ENCODE assay signal across 18 cellular contexts in genomic region chr19:1523412-1524205, GRCh38. TPM values are rescaled to one million over a fixed set of nuclear protein-coding genes. Genes with fewer than 3 reads are reported as not detected.
A peak's percentile ranks its signal among the peaks of the same experiment; 100 is the strongest.
DNase-seq lines count a peak whose midpoint lies in the region; ATAC-seq, FAIRE-seq and TF ChIP-seq lines count a peak whose summit lies in the region.
"Had no signal": no experiment of that assay in that cellular context is flagged by ENCODE, and none has a peak within 500 bp of the region (broad histone marks: within the 10 kb centered on the region; RNA-seq: fewer than 3 reads in every experiment).

TSS of gene PLK5 (plus strand) at chr19:1524077. CDS start at chr19:1526997, 2,920 bp downstream.

- H3K27ac Mint-ChIP-seq in endodermal cell = no peak within 1 kb of the TSS
- H3K27ac Mint-ChIP-seq in naive thymus-derived CD8-positive, alpha-beta T cell = no peak within 1 kb of the TSS
- H3K27ac Mint-ChIP-seq: activated B cell treated with CpG ODN at 0.5 μM for 24 hours had no signal

- peaks cover 69% of the 10 kb centered on the region for H3K27me3 Mint-ChIP-seq in endodermal cell (ENCODE audit: insufficient read depth)
- peaks cover 19 to 56% (median 32%) of the 10 kb centered on the region in 5 donors for H3K27me3 Mint-ChIP-seq in naive thymus-derived CD8-positive, alpha-beta T cell

- DNase-seq in Right ventricle myocardium superior = no peak
- no peak for DNase-seq in cardiac septum (ENCODE audit: low spot score)
- peak; percentile 73 for DNase-seq in endodermal cell
- DNase-seq in naive thymus-derived CD8-positive, alpha-beta T cell = no peak
- no peak for DNase-seq in uterus
- DNase-seq in NCI-H526 treated with DMSO at 0.1 percent for 48 hours (lab: John Stamatoyannopoulos, UW) = no peak
- DNase-seq in kidney = no peak
- DNase-seq in dedifferentiated amniotic fluid mesenchymal stem cell (ENCODE audit: extremely low spot score) = no peak
- DNase-seq: activated B cell treated with CpG ODN at 0.5 μM for 24 hours; activated CD8-positive, alpha-beta memory T cell treated with anti-CD3 and anti-CD28 coated beads, Interleukin-2, amount 50 U/mL, for 48 hours; DMS79; HCEC 1CT; mucosa of descending colon; NCI-H146; transverse colon had no signal

- POLR2A ChIA-PET in naive thymus-derived CD8-positive, alpha-beta T cell (lab: Charles Lee) = interaction anchor here (0.5 to 0.6 kb wide), 2 partner anchors 11 to 240 kb away, joined by 3 to 4 read pairs; no protein-coding TSS in a partner anchor

- WGBS in endodermal cell (ENCODE audit: insufficient coverage in 1 of 2, insufficient read length in 1 of 2), 2 experiments = 13 to 25% methylated on average over 18 to 79 of the region's 79 CpGs

- peaks cover 3% of the 10 kb centered on the region for H3K4me1 Mint-ChIP-seq in endodermal cell
- peaks cover 6 to 11% (median 9%) of the 10 kb centered on the region in 4 donors for H3K4me1 Mint-ChIP-seq in naive thymus-derived CD8-positive, alpha-beta T cell

- H3K27ac ChIP-seq in endodermal cell (ENCODE audit: low read depth, low read length) (no peak within 1 kb of the TSS), uterus (no peak within 1 kb of the TSS), kidney (ENCODE audit: low read depth in 2 of 2, low read length in 2 of 2) (no peak within 1 kb of the TSS)
- H3K27ac ChIP-seq: transverse colon had no signal

- H3K36me3 ChIP-seq in endodermal cell (ENCODE audit: control insufficient read depth, insufficient read depth, low read length) (no peaks in the 10 kb centered on the region), uterus (no peaks in the 10 kb centered on the region), kidney (ENCODE audit: control insufficient read depth in 1 of 2, insufficient read depth in 2 of 2, low read length in 2 of 2) (no peaks in the 10 kb centered on the region)
- H3K36me3 ChIP-seq: transverse colon had no signal

- peak; percentile 21 for ATAC-seq in Right ventricle myocardium superior (ENCODE audit: poor library complexity)
- ATAC-seq in naive thymus-derived CD8-positive, alpha-beta T cell = peak in 1 of 2 donors; percentile 23
- ATAC-seq: mucosa of descending colon had no signal

- intact Hi-C loops in Right ventricle myocardium superior (cut with DNase I) (no loop called here), cardiac septum (cut with DNase I) (no loop called here), uterus (cut with DNase I; ENCODE audit: low total_unique reads) (no loop called here), kidney (cut with DNase I) (no loop called here)

- H3K4me3 ChIP-seq in endodermal cell (ENCODE audit: low read length) (no peak within 1 kb of the TSS), uterus (peak within 1 kb of the TSS; percentile 5 to 22), kidney (ENCODE audit: low read length in 2 of 2) (no peak within 1 kb of the TSS)
- H3K4me3 ChIP-seq: mucosa of descending colon had no signal

- H3K36me3 Mint-ChIP-seq in endodermal cell (ENCODE audit: low read depth) = no peaks in the 10 kb centered on the region
- peaks cover 0 to 7% (median 2%) of the 10 kb centered on the region in 3 donors for H3K36me3 Mint-ChIP-seq in naive thymus-derived CD8-positive, alpha-beta T cell

- H3K4me3 Mint-ChIP-seq in endodermal cell = peak within 1 kb of the TSS; percentile 49
- peak within 1 kb of the TSS in 8 of 10 donors; percentile 18 to 70 (median 44) for H3K4me3 Mint-ChIP-seq in naive thymus-derived CD8-positive, alpha-beta T cell
- H3K4me3 Mint-ChIP-seq: activated B cell treated with CpG ODN at 0.5 μM for 24 hours had no signal

- no peaks in the 10 kb centered on the region for H3K9me3 Mint-ChIP-seq in endodermal cell
- H3K9me3 Mint-ChIP-seq in naive thymus-derived CD8-positive, alpha-beta T cell = peaks cover 0 to 1% (median 0%) of the 10 kb centered on the region in 9 donors
- H3K9me3 Mint-ChIP-seq: activated B cell treated with CpG ODN at 0.5 μM for 24 hours had no signal

- no peak within 1 kb of the TSS for H3K9ac ChIP-seq in endodermal cell (ENCODE audit: extremely low read depth, low read length, poor library complexity, severe bottlenecking)
- no peak within 1 kb of the TSS for H3K9ac ChIP-seq in kidney (ENCODE audit: low read length in 2 of 2)

- TF ChIP-seq POLR2A in uterus (IDR thresholded peaks at IDR 0.05) = peak in 1 of 2 donors; percentile 76

- H3K27me3 ChIP-seq in endodermal cell (ENCODE audit: control insufficient read depth, insufficient read depth, low read length, poor library complexity, severe bottlenecking) = peaks cover 50% of the 10 kb centered on the region
- H3K27me3 ChIP-seq in uterus = no peaks in the 10 kb centered on the region

- H3K9me3 ChIP-seq in endodermal cell (ENCODE audit: control insufficient read depth, low read length) (no peaks in the 10 kb centered on the region), uterus (no peaks in the 10 kb centered on the region), kidney (ENCODE audit: control insufficient read depth in 1 of 2, low read length in 2 of 2) (no peaks in the 10 kb centered on the region)
- H3K9me3 ChIP-seq: mucosa of descending colon, transverse colon had no signal

- no peak for TF ChIP-seq CTCF in endodermal cell (conservative IDR thresholded peaks at IDR 0.05)
- TF ChIP-seq CTCF in uterus (IDR thresholded peaks at IDR 0.05) = peak in 3 of 4 experiments; percentile 9 to 21 (median 12)
- no peak for TF ChIP-seq CTCF in kidney (IDR thresholded peaks at IDR 0.05; ENCODE audit: borderline replicate concordance, extremely low read depth, insufficient read depth)

- H3K4me1 ChIP-seq in endodermal cell (ENCODE audit: control insufficient read depth, insufficient read depth, low read length) (no peaks in the 10 kb centered on the region), uterus (peaks cover 0 to 15% of the 10 kb centered on the region in 2 donors), kidney (ENCODE audit: control insufficient read depth in 1 of 2, insufficient read depth in 1 of 2, low read depth in 1 of 2, low read length in 2 of 2) (peaks cover 0 to 4% of the 10 kb centered on the region in 2 donors)

- no peak for FAIRE-seq in kidney (lab: Jason Lieb, UNC)
- FAIRE-seq: endometrium, GM12892 had no signal

RNA-seq across cellular contexts. Expression of gene PLK5, which starts in this region (rescaled TPM):
- total RNA-seq in Right ventricle myocardium superior (not detected), cardiac septum (not detected), endodermal cell (under 1 TPM in 1 of 2 donors, not detected in 1; 0.48 TPM), uterus (1 to 10 TPM in 1 of 4 donors, under 1 TPM in 1, not detected in 2; 0.21 to 2.7 TPM), kidney (not detected)
- polyA plus RNA-seq in endodermal cell (2013, experiment 1 of 2) = 0.32 TPM
- polyA plus RNA-seq in endodermal cell (2013, experiment 2 of 2) = not detected
- not detected for total RNA-seq in naive thymus-derived CD8-positive, alpha-beta T cell
- polyA plus RNA-seq in naive thymus-derived CD8-positive, alpha-beta T cell = not detected
- not detected for polyA plus RNA-seq in kidney (ENCODE audit: insufficient read depth, low read depth, low replicate concordance)
- total RNA-seq: activated B cell treated with CpG ODN at 0.5 μM for 24 hours, glomerular endothelial cell, transverse colon had no signal

Comparison
In these comparisons a context has a peak if more than half of its experiments do, and no peak if none do; other contexts are left out.
1. Peak in ATAC-seq in Right ventricle myocardium superior; RNA of the gene not detected or under 1 TPM.
2. Peak in DNase-seq in endodermal cell; RNA of the gene not detected or under 1 TPM.
3. H3K4me3 ChIP-seq: peak in uterus (2 of 2); none in endodermal cell (single experiment) and kidney (0 of 2).
4. CTCF ChIP-seq: peak in uterus (3 of 4); none in endodermal cell (single experiment) and kidney (single experiment).